Comparison of ENCODE assay signal across 1 cellular context in genomic region chr12:65765436-65765813, GRCh38.
TF ChIP-seq lines count a peak whose summit lies in the region.

No MANE protein-coding gene starts in this region.

TF ChIP-seq in SK-N-SH, 30 proteins besides CTCF, POLR2A, EP300 and RAD21 (continued from another document):
- peak; percentile 44; the same call in 1 of the 2 replicates for TF ChIP-seq FOSL2 (IDR thresholded peaks at IDR 0.05; ENCODE audit: borderline replicate concordance, low read depth)
- no peak for TF ChIP-seq USF2 (IDR thresholded peaks at IDR 0.05; ENCODE audit: borderline replicate concordance, low read depth, low read length)
